In genomic region chr10:102113956-102114857, GRCh38 we compare ENCODE assay signal across 8 cellular contexts. TPM values are rescaled to one million over a fixed set of nuclear protein-coding genes. Genes with fewer than 3 reads are reported as not detected.
DNase-seq lines count a peak whose midpoint lies in the region; ATAC-seq and TF ChIP-seq lines count a peak whose summit lies in the region.

No MANE protein-coding gene starts in this region.

- DNase-seq in activated CD8-positive, alpha-beta memory T cell treated with anti-CD3 and anti-CD28 coated beads for 24 hours = peak; percentile 72
- DNase-seq in activated CD8-positive, alpha-beta memory T cell treated with anti-CD3 and anti-CD28 coated beads, Interleukin-2, amount 50 U/mL, for 4 hours = no peak
- peak; percentile 34 for DNase-seq in activated B cell treated with CpG ODN at 0.5 μM for 24 hours
- no peak for DNase-seq in fibroblast of villous mesenchyme (ENCODE audit: low read depth)
- DNase-seq in osteoblast (ENCODE audit: insufficient read length, low spot score, missing footprints) = peak; percentile 92
- DNase-seq in NCI-H2081 (lab: John Stamatoyannopoulos, UW) = no peak

- no peaks in the 10 kb centered on the region for H3K27me3 Mint-ChIP-seq in activated B cell treated with CpG ODN at 0.5 μM for 24 hours

- no peaks in the 10 kb centered on the region for H3K9me3 Mint-ChIP-seq in activated B cell treated with CpG ODN at 0.5 μM for 24 hours

- H2AFZ ChIP-seq in osteoblast (ENCODE audit: low read length) = peak overlapping the region; percentile 56

- peak overlapping the region; percentile 77 for H3K4me3 ChIP-seq in fibroblast of villous mesenchyme (ENCODE audit: low read depth, low read length)
- H3K4me3 ChIP-seq in osteoblast (ENCODE audit: insufficient read depth, low read length) = peak overlapping the region; percentile 88

- H3K27ac ChIP-seq in osteoblast (ENCODE audit: low read depth, low read length) = peak overlapping the region; percentile 73

- CTCF ChIA-PET in activated B cell treated with CpG ODN at 0.5 μM for 24 hours (lab: Charles Lee) = interaction anchor here (0.8 to 1.5 kb wide), 4 partner anchors 10 to 598 kb away, joined by 3 to 7 read pairs (median 3); no protein-coding TSS in a partner anchor

- H3K4me3 Mint-ChIP-seq in activated B cell treated with CpG ODN at 0.5 μM for 24 hours = peak overlapping the region; percentile 91

- ATAC-seq in HG03159 (IDR thresholded peaks at IDR 0.05; ENCODE audit: unreplicated experiment) (peak; percentile 21), activated B cell treated with CpG ODN at 0.5 μM for 24 hours (ENCODE audit: low read depth) (peak; percentile 15), GM18519 (IDR thresholded peaks at IDR 0.05; ENCODE audit: low FRiP score, unreplicated experiment) (no peak)

- no peak for TF ChIP-seq CTCF in activated B cell treated with CpG ODN at 0.5 μM for 24 hours (IDR thresholded peaks at IDR 0.05)
- no peak for TF ChIP-seq CTCF in fibroblast of villous mesenchyme (IDR thresholded peaks at IDR 0.05; ENCODE audit: insufficient read depth, low read depth, low read length)
- TF ChIP-seq CTCF in osteoblast (IDR thresholded peaks at IDR 0.05; ENCODE audit: extremely low read depth, low read depth, low read length) = no peak

- POLR2A ChIA-PET in activated B cell treated with CpG ODN at 0.5 μM for 24 hours (lab: Charles Lee) = interaction anchor here (0.6 to 1.8 kb wide), 11 partner anchors 12 to 311 kb away, joined by 3 to 11 read pairs (median 5); partner anchors contain the start of genes ARMH3, NOLC1, OGA and PPRC1

- H3K4me2 ChIP-seq in osteoblast (ENCODE audit: insufficient read depth, low read length) = peak overlapping the region; percentile 97

- H3K4me1 Mint-ChIP-seq in activated B cell treated with CpG ODN at 0.5 μM for 24 hours = peaks cover 58% of the 10 kb centered on the region

- H3K9me3 ChIP-seq in osteoblast (ENCODE audit: low read depth, low read length) = no peaks in the 10 kb centered on the region

- peaks cover 24% of the 10 kb centered on the region for H3K36me3 ChIP-seq in osteoblast (ENCODE audit: insufficient read depth, low read length)

- H3K27me3 ChIP-seq in osteoblast (ENCODE audit: insufficient read depth, low read length) = no peaks in the 10 kb centered on the region

- H3K27ac Mint-ChIP-seq in activated B cell treated with CpG ODN at 0.5 μM for 24 hours = no peak overlapping the region

- peaks cover 26% of the 10 kb centered on the region for H3K36me3 Mint-ChIP-seq in activated B cell treated with CpG ODN at 0.5 μM for 24 hours (ENCODE audit: low read depth)

- peaks cover 84% of the 10 kb centered on the region for H3K79me2 ChIP-seq in osteoblast (ENCODE audit: insufficient read depth, low read length)

- peaks cover 55% of the 10 kb centered on the region for H3K4me1 ChIP-seq in osteoblast (ENCODE audit: insufficient read depth, low read length)

- intact Hi-C loops in activated B cell treated with CpG ODN at 0.5 μM for 24 hours (cut with micrococcal nuclease) = no loop called here

- peaks cover 50% of the 10 kb centered on the region for H4K20me1 ChIP-seq in osteoblast (ENCODE audit: insufficient read depth, low read length)

RNA-seq across cellular contexts. Expression of gene LDB1, which starts 6.0 kb away (rescaled TPM):
- total RNA-seq in activated B cell treated with CpG ODN at 0.5 μM for 24 hours (54.0 and 61.9 TPM in 2 replicates), fibroblast of villous mesenchyme (53.8 and 56.1 TPM in 2 replicates), osteoblast (62.2 and 63.6 TPM in 2 replicates)

RNA-seq across cellular contexts. Expression of gene PPRC1, which starts 18.6 kb away (rescaled TPM):
- total RNA-seq in activated B cell treated with CpG ODN at 0.5 μM for 24 hours = 65.1 and 77.2 TPM in 2 replicates
- 23.5 and 28.5 TPM in 2 replicates for total RNA-seq in fibroblast of villous mesenchyme
- 14.1 and 17.7 TPM in 2 replicates for total RNA-seq in osteoblast

RNA-seq across cellular contexts. Expression of gene NOLC1, which starts 38.0 kb away (rescaled TPM):
- total RNA-seq in activated B cell treated with CpG ODN at 0.5 μM for 24 hours = 95.1 and 106 TPM in 2 replicates
- 22.2 and 30.7 TPM in 2 replicates for total RNA-seq in fibroblast of villous mesenchyme
- 13.3 and 18.1 TPM in 2 replicates for total RNA-seq in osteoblast

RNA-seq across cellular contexts. Expression of gene HPS6, which starts 49.1 kb away (rescaled TPM):
- 22.8 and 23.0 TPM in 2 replicates for total RNA-seq in activated B cell treated with CpG ODN at 0.5 μM for 24 hours
- 34.1 and 34.8 TPM in 2 replicates for total RNA-seq in fibroblast of villous mesenchyme
- 26.8 and 31.5 TPM in 2 replicates for total RNA-seq in osteoblast

RNA-seq across cellular contexts. Expression of gene ARMH3, which starts 58.2 kb away (rescaled TPM):
- total RNA-seq in activated B cell treated with CpG ODN at 0.5 μM for 24 hours (26.8 and 35.4 TPM in 2 replicates), fibroblast of villous mesenchyme (7.7 and 10.4 TPM in 2 replicates), osteoblast (9.1 and 9.4 TPM in 2 replicates)

Comparison
In these comparisons a context has a peak if more than half of its experiments do, and no peak if none do; other contexts are left out.
1. DNase-seq: peak in activated CD8-positive, alpha-beta memory T cell treated with anti-CD3 and anti-CD28 coated beads for 24 hours (single experiment), activated B cell treated with CpG ODN at 0.5 μM for 24 hours (single experiment) and osteoblast (single experiment); none in activated CD8-positive, alpha-beta memory T cell treated with anti-CD3 and anti-CD28 coated beads, Interleukin-2, amount 50 U/mL, for 4 hours (single experiment), fibroblast of villous mesenchyme (single experiment) and NCI-H2081 (0 of 2).